Comparison of ENCODE assay signal across 7 cellular contexts in the genomic region with DNA sequence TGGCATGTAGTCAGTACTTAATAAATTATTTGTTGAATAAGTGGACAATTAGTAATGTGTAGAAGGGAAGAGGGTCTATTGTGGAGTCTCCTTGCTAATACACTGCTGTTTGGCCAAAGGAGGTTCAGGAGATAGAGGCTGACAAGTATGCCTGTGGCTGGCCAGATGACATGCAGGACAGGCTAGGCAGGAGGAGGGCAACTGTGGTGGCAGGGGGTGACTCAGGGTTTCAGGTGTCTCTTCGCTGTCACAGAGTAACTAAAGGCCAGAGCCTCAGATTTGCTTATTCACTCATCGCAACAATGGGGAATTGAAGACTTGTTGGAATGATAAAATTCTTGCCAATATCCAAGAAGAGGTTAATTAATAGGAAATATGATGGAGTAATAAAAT. TPM values are rescaled to one million over a fixed set of nuclear protein-coding genes. Genes with fewer than 3 reads are reported as not detected.
A peak's percentile ranks its signal among the peaks of the same experiment; 100 is the strongest.
DNase-seq lines count a peak whose midpoint lies in the region; TF ChIP-seq lines count a peak whose summit lies in the region.

No MANE protein-coding gene starts in this region.

- H3K27me3 ChIP-seq in GM06990 (replicated peaks; ENCODE audit: control insufficient read depth, insufficient read depth, low read length): no peaks in the 10 kb centered on the region
- H3K27me3 ChIP-seq in Karpas-422 (ENCODE audit: low read length): no peaks in the 10 kb centered on the region
- H3K27me3 ChIP-seq in prostate gland (replicated peaks; ENCODE audit: insufficient read depth): no peaks in the 10 kb centered on the region

- H3K9me3 ChIP-seq in Karpas-422 (ENCODE audit: low read length) (no peaks in the 10 kb centered on the region), prostate gland (no peaks in the 10 kb centered on the region)

- H4K20me1 ChIP-seq in Karpas-422 (ENCODE audit: insufficient read depth, low read depth, low read length): no peaks in the 10 kb centered on the region

- no peak overlapping the region for H2AFZ ChIP-seq in Karpas-422 (ENCODE audit: low read length)

- H3K27ac ChIP-seq in Karpas-422 (ENCODE audit: low read length): peak overlapping the region; percentile 92
- H3K27ac ChIP-seq in prostate gland: peak overlapping the region; percentile 72 to 83

- DNase-seq in GM06990 (ENCODE audit: extremely low read depth, insufficient read length) (peak; percentile 7), Karpas-422 (peak; percentile 70), dermis blood vessel endothelial cell (peak; percentile 10), prostate gland (ENCODE audit: low spot score) (no peak), AG08395 (ENCODE audit: low spot score) (no peak), DMS79 (lab: John Stamatoyannopoulos, UW) (no peak), occipital lobe (lab: John Stamatoyannopoulos, UW) (no peak)

- H3K4me1 ChIP-seq in Karpas-422 (ENCODE audit: low read length) (peaks cover 74% of the 10 kb centered on the region), prostate gland (replicated peaks) (peaks cover 29% of the 10 kb centered on the region)

- H3K79me2 ChIP-seq in Karpas-422 (ENCODE audit: low read length): peaks cover 87% of the 10 kb centered on the region

- peak overlapping the region; percentile 50 for H3K9ac ChIP-seq in Karpas-422 (ENCODE audit: low read length)

- peak overlapping the region; percentile 43 for H3K4me2 ChIP-seq in Karpas-422 (ENCODE audit: low read depth, low read length, poor library complexity, severe bottlenecking)

- TF ChIP-seq POLR2A in prostate gland (IDR thresholded peaks at IDR 0.05): no peak

- intact Hi-C loops in prostate gland (cut with DNase I): no loop called here

- no peaks in the 10 kb centered on the region for H3K9me2 ChIP-seq in Karpas-422 (replicated peaks; ENCODE audit: insufficient read depth, low read length)

- no peak for TF ChIP-seq CTCF in GM06990 (IDR thresholded peaks at IDR 0.05; ENCODE audit: insufficient read depth, low read length, poor library complexity, severe bottlenecking)
- TF ChIP-seq CTCF in prostate gland (IDR thresholded peaks at IDR 0.05): no peak

- 73% methylated on average over 2 of the region's 2 CpGs for WGBS in prostate gland

- H3K4me3 ChIP-seq in GM06990 (replicated peaks; ENCODE audit: low read depth, low read length): no peak overlapping the region
- 0 out of 2 replicates have a peak overlapping the region, but pooled peaks have one; percentile 0 for H3K4me3 ChIP-seq in Karpas-422 (ENCODE audit: low read length)
- no peak overlapping the region for H3K4me3 ChIP-seq in prostate gland

- H3K36me3 ChIP-seq in GM06990 (ENCODE audit: control insufficient read depth, insufficient read depth, low read length) (no peaks in the 10 kb centered on the region; the same call in none of the 2 replicates), Karpas-422 (ENCODE audit: insufficient read depth, low read length) (peaks cover 12% of the 10 kb centered on the region; the same call in 1 of the 2 replicates), prostate gland (no peaks in the 10 kb centered on the region)

RNA-seq across cellular contexts. Expression of gene THRAP3, which starts 33.1 kb away (rescaled TPM):
- 47.0 and 56.2 TPM in 2 replicates for total RNA-seq in Karpas-422 (2014; rRNA removed; shearing (Covaris generic); ENCODE audit: low replicate concordance)
- total RNA-seq in dermis blood vessel endothelial cell: 96.0 and 151 TPM in 2 replicates
- total RNA-seq in prostate gland: 100 to 1,000 TPM; 100 to 123 TPM
- total RNA-seq in occipital lobe: 80.6 TPM

RNA-seq across cellular contexts. Expression of gene SH3D21, which starts 48.8 kb away (rescaled TPM):
- total RNA-seq in Karpas-422 (2014; rRNA removed; shearing (Covaris generic); ENCODE audit: low replicate concordance): 8.2 and 16.4 TPM in 2 replicates
- total RNA-seq in dermis blood vessel endothelial cell: 0.74 and 1.5 TPM in 2 replicates
- 10 to 100 TPM in 1 of 2 donors, 1 to 10 TPM in 1; 8.1 to 10.6 TPM for total RNA-seq in prostate gland
- 3.0 TPM for total RNA-seq in occipital lobe

Comparison
In these comparisons a context has a peak if more than half of its experiments do, and no peak if none do; other contexts are left out.
1. DNase-seq: peak in GM06990 (single experiment), Karpas-422 (single experiment) and dermis blood vessel endothelial cell (single experiment); none in prostate gland (single experiment), AG08395 (single experiment), DMS79 (single experiment) and occipital lobe (single experiment).